In the genomic region with DNA sequence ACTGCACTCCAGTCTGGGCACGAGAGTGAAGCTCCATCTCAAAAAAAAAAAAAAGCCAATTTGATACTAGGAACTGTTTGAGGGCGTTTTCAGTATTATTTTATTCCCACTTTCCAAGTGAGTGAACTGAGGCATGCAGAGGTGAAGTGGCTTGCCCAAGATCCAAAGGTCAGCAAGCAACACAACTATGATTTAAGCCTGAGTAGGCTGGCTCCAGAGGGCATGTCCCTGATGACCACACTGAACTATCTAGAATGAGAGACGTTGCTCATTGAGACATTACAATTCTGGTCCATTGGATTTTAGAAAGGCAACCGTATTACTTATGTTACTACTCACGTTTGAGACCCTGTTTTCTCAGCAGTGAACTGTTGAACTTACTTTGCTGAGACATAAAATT, we compare ENCODE assay signal across 25 cellular contexts. TPM values are rescaled to one million over a fixed set of nuclear protein-coding genes. Genes with fewer than 3 reads are reported as not detected.
"Had no signal": no experiment of that assay in that cellular context is flagged by ENCODE, and none has a peak within 500 bp of the region (broad histone marks: within the 10 kb centered on the region; RNA-seq: fewer than 3 reads in every experiment).

No MANE protein-coding gene starts in this region.

- H3K4me1 ChIP-seq: lower lobe of right lung, right atrium auricular region, testis had no signal

- H3K36me3 Mint-ChIP-seq: naive thymus-derived CD8-positive, alpha-beta T cell; stimulated activated naive B cell treated with anti-CD40 and anti-IgM and Interleukin-4, amounts not matched to agents 10 μg/mL and 1 μg/mL and 100 μg/mL, for 72 hours had no signal

- DNase-seq: islet precursor cell; left cardiac atrium; left lung; lower lobe of right lung; mammary epithelial cell; mesenchymal stem cell; naive thymus-derived CD8-positive, alpha-beta T cell; ovary; right lobe of liver; stimulated activated CD4-positive, alpha-beta T cell treated with anti-CD3 and anti-CD28 coated beads, Interleukin-12 subunit alpha, Interleukin-12 subunit beta, amount 100 ng/mL, for 4 hours; stimulated activated CD4-positive, alpha-beta T cell treated with anti-CD3 and anti-CD28 coated beads, Interleukin-15, amount 100 ng/mL, for 24 hours; stimulated activated CD4-positive, alpha-beta T cell treated with anti-CD3 and anti-CD28 coated beads, Interleukin-2, amount 100 ng/mL, for 24 hours; stimulated activated CD4-positive, alpha-beta T cell treated with anti-CD3 and anti-CD28 coated beads, Interleukin-4, amount 100 ng/mL, for 1 hour; stimulated activated naive B cell treated with anti-CD40 and anti-IgM and Interleukin-4, amounts not matched to agents 10 μg/mL and 1 μg/mL and 100 μg/mL, for 72 hours; stimulated activated naive CD8-positive, alpha-beta T cell treated with anti-CD3 and anti-CD28 coated beads, Interleukin-15, Interleukin-2, amounts not matched to agents 100 U/mL and 50 U/mL, for 24 hours; stomach; testis; thyroid gland; transverse colon; upper lobe of left lung had no signal

- H3K36me3 ChIP-seq: left lung, lower lobe of right lung, ovary, right atrium auricular region, right lobe of liver, stomach, thyroid gland, transverse colon, upper lobe of left lung, vagina had no signal

- H3K27me3 Mint-ChIP-seq: stimulated activated naive B cell treated with anti-CD40 and anti-IgM and Interleukin-4, amounts not matched to agents 10 μg/mL and 1 μg/mL and 100 μg/mL, for 72 hours had no signal

- H3K27me3 ChIP-seq: hepatocyte, ovary, right atrium auricular region, right lobe of liver, stomach, testis, thyroid gland, transverse colon, upper lobe of left lung, vagina had no signal

- ATAC-seq: left cardiac atrium; left lung; lower lobe of right lung; naive thymus-derived CD8-positive, alpha-beta T cell; stimulated activated naive B cell treated with anti-CD40 and anti-IgM and Interleukin-4, amounts not matched to agents 10 μg/mL and 1 μg/mL and 100 μg/mL, for 72 hours; stimulated activated naive CD8-positive, alpha-beta T cell treated with anti-CD3 and anti-CD28 coated beads, Interleukin-15, Interleukin-2, amounts not matched to agents 100 U/mL and 50 U/mL, for 24 hours had no signal

- H3K9me3 Mint-ChIP-seq: naive thymus-derived CD8-positive, alpha-beta T cell; stimulated activated naive B cell treated with anti-CD40 and anti-IgM and Interleukin-4, amounts not matched to agents 10 μg/mL and 1 μg/mL and 100 μg/mL, for 72 hours had no signal

- H3K4me3 Mint-ChIP-seq: naive thymus-derived CD8-positive, alpha-beta T cell; stimulated activated naive B cell treated with anti-CD40 and anti-IgM and Interleukin-4, amounts not matched to agents 10 μg/mL and 1 μg/mL and 100 μg/mL, for 72 hours had no signal

- H3K27ac ChIP-seq: hepatocyte, left lung, lower lobe of right lung, ovary, right atrium auricular region, right lobe of liver, skin epidermis, testis, thyroid gland, transverse colon, upper lobe of left lung, vagina had no signal

- H3K27ac Mint-ChIP-seq: progenitor cell of endocrine pancreas; stimulated activated naive B cell treated with anti-CD40 and anti-IgM and Interleukin-4, amounts not matched to agents 10 μg/mL and 1 μg/mL and 100 μg/mL, for 72 hours had no signal

- H3K9me3 ChIP-seq: left lung, lower lobe of right lung, ovary, right atrium auricular region, right lobe of liver, stomach, testis, thyroid gland, transverse colon, upper lobe of left lung, vagina had no signal

- H3K4me3 ChIP-seq: hepatocyte, left lung, lower lobe of right lung, ovary, right atrium auricular region, right lobe of liver, skin epidermis, stomach, testis, thyroid gland, transverse colon, upper lobe of left lung, vagina had no signal

RNA-seq across cellular contexts. Expression of a gene that starts 20.8 kb away (rescaled TPM):
- total RNA-seq: naive thymus-derived CD8-positive, alpha-beta T cell had no signal
- polyA plus RNA-seq: naive thymus-derived CD8-positive, alpha-beta T cell had no signal
